Comparison of ENCODE assay signal across 8 cellular contexts in the genomic region with DNA sequence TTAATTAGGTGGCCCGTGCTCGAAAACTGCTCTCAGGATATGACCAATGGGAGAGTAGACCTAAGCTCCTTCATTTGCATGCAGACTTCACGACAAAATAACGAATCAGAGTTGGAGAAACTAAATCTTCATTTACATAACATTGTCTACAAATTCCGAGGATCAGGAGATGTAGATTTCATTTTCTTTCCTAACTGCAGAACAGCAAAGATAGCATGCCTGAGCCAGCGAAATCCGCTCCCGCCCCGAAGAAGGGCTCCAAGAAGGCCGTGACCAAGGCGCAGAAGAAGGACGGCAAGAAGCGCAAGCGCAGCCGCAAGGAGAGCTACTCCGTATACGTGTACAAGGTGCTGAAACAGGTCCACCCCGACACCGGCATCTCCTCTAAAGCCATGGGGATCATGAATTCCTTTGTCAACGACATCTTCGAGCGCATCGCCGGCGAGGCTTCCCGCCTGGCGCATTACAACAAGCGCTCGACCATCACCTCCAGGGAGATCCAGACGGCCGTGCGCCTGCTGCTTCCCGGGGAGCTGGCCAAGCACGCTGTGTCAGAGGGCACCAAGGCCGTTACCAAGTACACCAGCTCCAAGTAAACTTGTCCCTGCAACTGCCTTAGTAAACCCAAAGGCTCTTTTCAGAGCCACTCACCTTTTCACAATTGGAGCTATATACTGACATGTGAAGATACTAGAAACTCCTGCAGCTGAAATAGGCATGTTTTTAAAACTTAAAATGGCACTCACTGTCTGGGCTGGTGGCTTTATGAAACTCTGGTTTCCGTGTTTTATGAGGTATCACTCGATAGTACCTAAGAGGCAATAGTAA.
DNase-seq lines count a peak whose midpoint lies in the region; ATAC-seq, FAIRE-seq and TF ChIP-seq lines count a peak whose summit lies in the region.

No MANE protein-coding gene starts in this region.

- FAIRE-seq in frontal cortex (lab: Jason Lieb, UNC), result peak; percentile 24

- POLR2A ChIA-PET in A673 (lab: Charles Lee; ENCODE audit: low non-redundant PET), result interaction anchor here (0.5 to 1.4 kb wide), 8 partner anchors 11 to 960 kb away, joined by 3 to 9 read pairs (median 4); a partner anchor contains a TSS

- ATAC-seq in GM19372 (IDR thresholded peaks at IDR 0.05; ENCODE audit: low read depth, unreplicated experiment), result peak; percentile 58

- H3K4me1 ChIP-seq in A673 (ENCODE audit: insufficient read depth, low read length, poor library complexity, severe bottlenecking), result peaks cover 10% of the 10 kb centered on the region
- peaks cover 18% of the 10 kb centered on the region for H3K4me1 ChIP-seq in vagina

- H3K36me3 ChIP-seq in A673 (ENCODE audit: insufficient read depth, low read length, poor library complexity, severe bottlenecking) (no peaks in the 10 kb centered on the region), neural cell (ENCODE audit: insufficient read depth, low read length) (no peaks in the 10 kb centered on the region), vagina (no peaks in the 10 kb centered on the region)

- TF ChIP-seq CTCF in A673 (conservative IDR thresholded peaks at IDR 0.05; ENCODE audit: low read depth, low read length), result no peak
- no peak for TF ChIP-seq CTCF in neural cell (IDR thresholded peaks at IDR 0.05; ENCODE audit: poor library complexity, severe bottlenecking)
- no peak for TF ChIP-seq CTCF in vagina (IDR thresholded peaks at IDR 0.05)

- no peaks in the 10 kb centered on the region for H3K27me3 ChIP-seq in A673 (replicated peaks; ENCODE audit: insufficient read depth, low read depth, low read length, poor library complexity)
- no peaks in the 10 kb centered on the region for H3K27me3 ChIP-seq in neural cell (ENCODE audit: insufficient read depth, low read depth, low read length)
- no peaks in the 10 kb centered on the region for H3K27me3 ChIP-seq in vagina

- TF ChIP-seq RAD21 in neural cell (conservative IDR thresholded peaks at IDR 0.05), result no peak

- H3K36me3 Mint-ChIP-seq in activated naive CD8-positive, alpha-beta T cell, result no peaks in the 10 kb centered on the region

- peak overlapping the region; percentile 86 for H3K27ac Mint-ChIP-seq in activated naive CD8-positive, alpha-beta T cell

- BruUV-seq in A673 (replicated peaks; lab: Mats Ljungman, UMichigan), result TSS peak; percentile 100

- peaks cover 40% of the 10 kb centered on the region for H3K4me1 Mint-ChIP-seq in activated naive CD8-positive, alpha-beta T cell (ENCODE audit: low read depth)

- peaks cover 3% of the 10 kb centered on the region for H3K9me3 Mint-ChIP-seq in activated naive CD8-positive, alpha-beta T cell (ENCODE audit: low read depth)

- peak overlapping the region; percentile 92 for H3K4me3 Mint-ChIP-seq in activated naive CD8-positive, alpha-beta T cell

- DNase-seq in A673 (ENCODE audit: low spot score), result peak; percentile 83
- DNase-seq in NOMO-1 (lab: John Stamatoyannopoulos, UW; ENCODE audit: unreplicated experiment in 2 of 2), result peak; percentile 12 to 51
- DNase-seq in frontal cortex (ENCODE audit: low spot score in 2 of 2), result peak; percentile 39 to 71
- DNase-seq in vagina (ENCODE audit: extremely low spot score in 2 of 2), result no peak
- no peak for DNase-seq in 8988T

- no peaks in the 10 kb centered on the region for H3K9me3 ChIP-seq in A673 (ENCODE audit: low read depth, low read length, poor library complexity, severe bottlenecking)
- no peaks in the 10 kb centered on the region for H3K9me3 ChIP-seq in neural cell (ENCODE audit: low read length)
- no peaks in the 10 kb centered on the region for H3K9me3 ChIP-seq in vagina

- peaks cover 15% of the 10 kb centered on the region for H3F3A ChIP-seq in neural cell (ENCODE audit: insufficient read depth, low read length, poor library complexity, severe bottlenecking)

- H3K9ac ChIP-seq in neural cell (ENCODE audit: low read length), result peak overlapping the region; percentile 73

- peak in 1 of 2 donors; percentile 83 for TF ChIP-seq POLR2A in vagina (IDR thresholded peaks at IDR 0.05)

- peaks cover 3% of the 10 kb centered on the region for H4K20me1 ChIP-seq in neural cell (ENCODE audit: insufficient read depth)

- H2AFZ ChIP-seq in neural cell (ENCODE audit: low read depth, low read length), result no peak overlapping the region

- H3K27ac ChIP-seq in A673 (ENCODE audit: low read depth, low read length, poor library complexity, severe bottlenecking) (peak overlapping the region; percentile 68), neural cell (ENCODE audit: low read length) (peak overlapping the region; percentile 79), vagina (peak overlapping the region; percentile 66)

- intact Hi-C loops in A673 (cut with micrococcal nuclease; ENCODE audit: unreplicated experiment) (no loop called here), vagina (cut with DNase I) (no loop called here)

- peak overlapping the region; percentile 33 for H3K4me3 ChIP-seq in A673 (ENCODE audit: low read depth, low read length, poor library complexity, severe bottlenecking)
- peak overlapping the region; percentile 73 for H3K4me3 ChIP-seq in neural cell (ENCODE audit: low read length)
- peak overlapping the region; percentile 49 to 52 for H3K4me3 ChIP-seq in vagina

- no peaks in the 10 kb centered on the region for H3K27me3 Mint-ChIP-seq in activated naive CD8-positive, alpha-beta T cell

- no peaks in the 10 kb centered on the region for H3K79me2 ChIP-seq in neural cell (replicated peaks; ENCODE audit: insufficient read depth, low read length)

- peak overlapping the region; percentile 55 for H3K4me2 ChIP-seq in neural cell (ENCODE audit: low read length)

- TF ChIP-seq EP300 in neural cell (conservative IDR thresholded peaks at IDR 0.05; ENCODE audit: poor library complexity, severe bottlenecking), result no peak

- no peaks in the 10 kb centered on the region for H3K9me2 ChIP-seq in neural cell (ENCODE audit: insufficient read depth, low read length)

- CTCF ChIA-PET in A673 (lab: Charles Lee), result no interaction called here

TF ChIP-seq in neural cell, 6 proteins besides CTCF, POLR2A, EP300 and RAD21:
- TF ChIP-seq TAF1 (IDR thresholded peaks at IDR 0.05; ENCODE audit: low read depth), result peak; percentile 52
- no peak for TF ChIP-seq EZH2 (IDR thresholded peaks at IDR 0.05; ENCODE audit: borderline replicate concordance, insufficient read depth, low read length, poor library complexity, severe bottlenecking)
- peak; percentile 92 for TF ChIP-seq POLR2AphosphoS5 (IDR thresholded peaks at IDR 0.05)
- peak; percentile 33 for TF ChIP-seq SMC3 (conservative IDR thresholded peaks at IDR 0.05; ENCODE audit: poor library complexity)
- TF ChIP-seq MXI1 (conservative IDR thresholded peaks at IDR 0.05; ENCODE audit: poor library complexity, severe bottlenecking), result peak; percentile 76
- TF ChIP-seq, protein P1, sequence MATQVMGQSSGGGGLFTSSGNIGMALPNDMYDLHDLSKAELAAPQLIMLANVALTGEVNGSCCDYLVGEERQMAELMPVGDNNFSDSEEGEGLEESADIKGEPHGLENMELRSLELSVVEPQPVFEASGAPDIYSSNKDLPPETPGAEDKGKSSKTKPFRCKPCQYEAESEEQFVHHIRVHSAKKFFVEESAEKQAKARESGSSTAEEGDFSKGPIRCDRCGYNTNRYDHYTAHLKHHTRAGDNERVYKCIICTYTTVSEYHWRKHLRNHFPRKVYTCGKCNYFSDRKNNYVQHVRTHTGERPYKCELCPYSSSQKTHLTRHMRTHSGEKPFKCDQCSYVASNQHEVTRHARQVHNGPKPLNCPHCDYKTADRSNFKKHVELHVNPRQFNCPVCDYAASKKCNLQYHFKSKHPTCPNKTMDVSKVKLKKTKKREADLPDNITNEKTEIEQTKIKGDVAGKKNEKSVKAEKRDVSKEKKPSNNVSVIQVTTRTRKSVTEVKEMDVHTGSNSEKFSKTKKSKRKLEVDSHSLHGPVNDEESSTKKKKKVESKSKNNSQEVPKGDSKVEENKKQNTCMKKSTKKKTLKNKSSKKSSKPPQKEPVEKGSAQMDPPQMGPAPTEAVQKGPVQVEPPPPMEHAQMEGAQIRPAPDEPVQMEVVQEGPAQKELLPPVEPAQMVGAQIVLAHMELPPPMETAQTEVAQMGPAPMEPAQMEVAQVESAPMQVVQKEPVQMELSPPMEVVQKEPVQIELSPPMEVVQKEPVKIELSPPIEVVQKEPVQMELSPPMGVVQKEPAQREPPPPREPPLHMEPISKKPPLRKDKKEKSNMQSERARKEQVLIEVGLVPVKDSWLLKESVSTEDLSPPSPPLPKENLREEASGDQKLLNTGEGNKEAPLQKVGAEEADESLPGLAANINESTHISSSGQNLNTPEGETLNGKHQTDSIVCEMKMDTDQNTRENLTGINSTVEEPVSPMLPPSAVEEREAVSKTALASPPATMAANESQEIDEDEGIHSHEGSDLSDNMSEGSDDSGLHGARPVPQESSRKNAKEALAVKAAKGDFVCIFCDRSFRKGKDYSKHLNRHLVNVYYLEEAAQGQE (IDR thresholded peaks at IDR 0.05; ENCODE audit: borderline replicate concordance), result peak; percentile 88
TF ChIP-seq in neural cell: peak in this region for 5.

Comparison
In these comparisons a context has a peak if more than half of its experiments do, and no peak if none do; other contexts are left out.
1. DNase-seq: peak in A673 (single experiment), NOMO-1 (2 of 2) and frontal cortex (2 of 2); none in vagina (0 of 2) and 8988T (single experiment).
2. Peak in every context shown above with its lines, with median percentiles within 50 percentile points of each other: H3K27ac ChIP-seq and H3K4me3 ChIP-seq.